ENCODE assay signal across 1 cellular context in the genomic region with DNA sequence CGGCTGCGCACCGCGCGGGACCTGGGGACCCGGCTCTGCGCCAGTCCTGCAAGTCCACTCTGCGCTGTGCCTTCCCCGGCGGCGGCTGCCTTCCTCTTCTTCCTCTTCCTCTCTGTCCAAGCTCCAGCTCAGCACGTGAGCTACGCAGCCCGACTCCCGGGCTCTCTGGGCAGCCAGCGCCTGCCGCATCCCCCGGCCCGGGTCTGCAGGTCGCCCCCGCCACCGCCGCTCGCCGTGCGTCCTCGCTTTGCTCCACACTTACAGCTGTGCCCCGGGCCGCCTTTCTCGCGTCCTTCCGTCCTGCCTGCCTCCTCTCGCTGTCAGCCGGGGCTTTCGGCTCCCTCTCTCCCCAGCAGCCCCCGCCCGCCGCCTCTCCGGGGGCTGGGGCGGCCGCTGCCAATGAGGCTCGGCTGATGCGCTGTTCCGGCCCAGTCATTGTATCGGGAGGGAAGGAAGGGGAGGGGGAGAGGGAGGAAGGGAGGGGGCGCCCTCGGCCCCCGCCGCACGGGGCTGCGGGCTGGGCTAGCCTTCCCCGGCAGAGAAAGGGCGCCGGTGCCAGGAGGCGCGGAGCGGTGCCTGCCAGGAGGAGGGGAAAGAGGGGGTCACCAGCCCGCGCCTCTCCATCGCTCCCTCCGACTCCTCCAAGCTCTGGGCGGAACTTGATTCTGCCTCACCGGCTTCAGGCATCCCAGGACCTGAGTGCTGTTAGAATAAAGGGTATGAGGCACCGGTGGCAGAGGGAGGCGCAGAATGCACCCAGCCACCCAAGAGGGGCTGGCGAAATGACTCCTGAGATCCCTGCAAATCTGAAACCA.
A peak's percentile ranks its signal among the peaks of the same experiment; 100 is the strongest.
TF ChIP-seq lines count a peak whose summit lies in the region.

No MANE protein-coding gene starts in this region.

TF ChIP-seq in WTC11, 78 proteins besides CTCF, POLR2A, EP300 and RAD21 (continued from another document):
- TF ChIP-seq NR3C1 (CRISPR knock-in tag; conservative IDR thresholded peaks at IDR 0.05; ENCODE audit: low read depth): 0 out of 2 replicates have a peak, but pooled peaks have one; percentile 25
- TF ChIP-seq, protein P1, sequence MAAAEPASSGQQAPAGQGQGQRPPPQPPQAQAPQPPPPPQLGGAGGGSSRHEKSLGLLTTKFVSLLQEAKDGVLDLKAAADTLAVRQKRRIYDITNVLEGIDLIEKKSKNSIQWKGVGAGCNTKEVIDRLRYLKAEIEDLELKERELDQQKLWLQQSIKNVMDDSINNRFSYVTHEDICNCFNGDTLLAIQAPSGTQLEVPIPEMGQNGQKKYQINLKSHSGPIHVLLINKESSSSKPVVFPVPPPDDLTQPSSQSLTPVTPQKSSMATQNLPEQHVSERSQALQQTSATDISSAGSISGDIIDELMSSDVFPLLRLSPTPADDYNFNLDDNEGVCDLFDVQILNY (CRISPR knock-in tag; IDR thresholded peaks at IDR 0.05): 0 out of 2 replicates have a peak, but pooled peaks have one; percentile 1
- 0 out of 2 replicates have a peak, but pooled peaks have one; percentile 26 for TF ChIP-seq ZNF138 (CRISPR knock-in tag; conservative IDR thresholded peaks at IDR 0.05)
- TF ChIP-seq, protein P2, sequence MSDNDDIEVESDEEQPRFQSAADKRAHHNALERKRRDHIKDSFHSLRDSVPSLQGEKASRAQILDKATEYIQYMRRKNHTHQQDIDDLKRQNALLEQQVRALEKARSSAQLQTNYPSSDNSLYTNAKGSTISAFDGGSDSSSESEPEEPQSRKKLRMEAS (CRISPR knock-in tag; IDR thresholded peaks at IDR 0.05): peak; percentile 57; the same call in 1 of the 2 replicates
- TF ChIP-seq SP1 (CRISPR knock-in tag; conservative IDR thresholded peaks at IDR 0.05): no peak; the same call in 1 of the 2 replicates
- TF ChIP-seq, protein P3, sequence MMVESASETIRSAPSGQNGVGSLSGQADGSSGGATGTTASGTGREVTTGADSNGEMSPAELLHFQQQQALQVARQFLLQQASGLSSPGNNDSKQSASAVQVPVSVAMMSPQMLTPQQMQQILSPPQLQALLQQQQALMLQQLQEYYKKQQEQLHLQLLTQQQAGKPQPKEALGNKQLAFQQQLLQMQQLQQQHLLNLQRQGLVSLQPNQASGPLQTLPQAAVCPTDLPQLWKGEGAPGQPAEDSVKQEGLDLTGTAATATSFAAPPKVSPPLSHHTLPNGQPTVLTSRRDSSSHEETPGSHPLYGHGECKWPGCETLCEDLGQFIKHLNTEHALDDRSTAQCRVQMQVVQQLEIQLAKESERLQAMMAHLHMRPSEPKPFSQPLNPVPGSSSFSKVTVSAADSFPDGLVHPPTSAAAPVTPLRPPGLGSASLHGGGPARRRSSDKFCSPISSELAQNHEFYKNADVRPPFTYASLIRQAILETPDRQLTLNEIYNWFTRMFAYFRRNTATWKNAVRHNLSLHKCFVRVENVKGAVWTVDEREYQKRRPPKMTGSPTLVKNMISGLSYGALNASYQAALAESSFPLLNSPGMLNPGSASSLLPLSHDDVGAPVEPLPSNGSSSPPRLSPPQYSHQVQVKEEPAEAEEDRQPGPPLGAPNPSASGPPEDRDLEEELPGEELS (CRISPR knock-in tag; IDR thresholded peaks at IDR 0.05): peak; percentile 36; the same call in 1 of the 2 replicates
- TF ChIP-seq, protein P4, sequence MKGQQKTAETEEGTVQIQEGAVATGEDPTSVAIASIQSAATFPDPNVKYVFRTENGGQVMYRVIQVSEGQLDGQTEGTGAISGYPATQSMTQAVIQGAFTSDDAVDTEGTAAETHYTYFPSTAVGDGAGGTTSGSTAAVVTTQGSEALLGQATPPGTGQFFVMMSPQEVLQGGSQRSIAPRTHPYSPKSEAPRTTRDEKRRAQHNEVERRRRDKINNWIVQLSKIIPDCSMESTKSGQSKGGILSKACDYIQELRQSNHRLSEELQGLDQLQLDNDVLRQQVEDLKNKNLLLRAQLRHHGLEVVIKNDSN (CRISPR knock-in tag; IDR thresholded peaks at IDR 0.05): peak; percentile 19; the same call in 1 of the 2 replicates
- TF ChIP-seq ZNF232 (CRISPR knock-in tag; IDR thresholded peaks at IDR 0.05): 0 out of 2 replicates have a peak, but pooled peaks have one; percentile 39
- TF ChIP-seq ETV6 (CRISPR knock-in tag; IDR thresholded peaks at IDR 0.05): peak; percentile 45
